19 cellular contexts compared by ENCODE assay signal in genomic region chr22:50136431-50137047, GRCh38. TPM values are rescaled to one million over a fixed set of nuclear protein-coding genes. Genes with fewer than 3 reads are reported as not detected.
DNase-seq lines count a peak whose midpoint lies in the region; TF ChIP-seq lines count a peak whose summit lies in the region.
"Had no signal": no experiment of that assay in that cellular context is flagged by ENCODE, and none has a peak within 500 bp of the region (broad histone marks: within the 10 kb centered on the region; RNA-seq: fewer than 3 reads in every experiment).

No MANE protein-coding gene starts in this region.

- peak overlapping the region; percentile 31 to 47 for H3K27ac ChIP-seq in prostate gland
- H3K27ac ChIP-seq: colonic mucosa, RWPE1 had no signal

- H3K36me3 ChIP-seq in prostate gland, result no peaks in the 10 kb centered on the region
- H3K36me3 ChIP-seq: colonic mucosa had no signal

- intact Hi-C loops in prostate gland (cut with DNase I), result loop anchor here (10.0 kb wide), 1 partner anchor 52 kb away; the partner anchor contains the start of gene MLC1

- 45% methylated on average over 5 of the region's 5 CpGs for WGBS in prostate gland

- no peaks in the 10 kb centered on the region for H3K27me3 ChIP-seq in prostate gland (replicated peaks; ENCODE audit: insufficient read depth)
- H3K27me3 ChIP-seq: colonic mucosa had no signal

- DNase-seq in SHP77 (lab: John Stamatoyannopoulos, UW) (peak; percentile 55 to 69), SHP77 treated with DMSO at 0.1 percent for 48 hours (lab: John Stamatoyannopoulos, UW) (no peak), NCI-H524 (lab: John Stamatoyannopoulos, UW) (peak; percentile 56 to 87), epithelial cell of proximal tubule (ENCODE audit: low read depth) (peak; percentile 16), prostate gland (ENCODE audit: low spot score) (peak; percentile 57), activated gamma-delta T cell (lab: John Stamatoyannopoulos, UW) (no peak)
- DNase-seq in activated CD4-positive, CD25-positive, alpha-beta regulatory T cell treated with anti-CD3 and anti-CD28 coated beads, Interleukin-2, amount 50 U/mL, for 72 hours, result no peak
- DNase-seq in stimulated activated CD4-positive, alpha-beta T cell treated with anti-CD3 and anti-CD28 coated beads, Interleukin-4, amount 100 ng/mL, for 24 hours, result no peak
- DNase-seq: ACHN; activated effector memory CD4-positive, alpha-beta T cell treated with Interleukin-2 at 50 U/mL for 16 hours; amygdala; CD8-positive, alpha-beta memory T cell; colonic mucosa; NCI-H187; retina had no signal

- H3K4me3 ChIP-seq in epithelial cell of proximal tubule (ENCODE audit: low read depth, low read length) (no peak overlapping the region), prostate gland (no peak overlapping the region)
- H3K4me3 ChIP-seq: colonic mucosa had no signal

- TF ChIP-seq CTCF in epithelial cell of proximal tubule (conservative IDR thresholded peaks at IDR 0.05; ENCODE audit: low read depth, low read length) (no peak), prostate gland (IDR thresholded peaks at IDR 0.05) (no peak)

- no peak for TF ChIP-seq POLR2A in prostate gland (IDR thresholded peaks at IDR 0.05)

- peaks cover 9% of the 10 kb centered on the region for H3K4me1 ChIP-seq in prostate gland (replicated peaks)
- H3K4me1 ChIP-seq: colonic mucosa had no signal

- H3K9me3 ChIP-seq in prostate gland, result no peaks in the 10 kb centered on the region
- H3K9me3 ChIP-seq: colonic mucosa had no signal

RNA-seq across cellular contexts. Expression of gene PANX2, which starts 34.0 kb away (rescaled TPM):
- total RNA-seq in epithelial cell of proximal tubule (0.07 and 0.12 TPM in 2 replicates), prostate gland (1 to 10 TPM; 7.5 to 9.5 TPM)
- total RNA-seq: colonic mucosa had no signal

RNA-seq across cellular contexts. Expression of gene MOV10L1, which starts 46.7 kb away (rescaled TPM):
- total RNA-seq in epithelial cell of proximal tubule (0.12 and 0.29 TPM in 2 replicates), prostate gland (10 to 100 TPM in 1 of 2 donors, under 1 TPM in 1; 0.36 to 18.9 TPM)
- total RNA-seq: CD8-positive, alpha-beta memory T cell; T-helper 2 cell treated with Interferon-gamma antibody and Interleukin-4, amounts not matched to agents 100 ng/mL and 5 ng/mL, for 36 hours had no signal

RNA-seq across cellular contexts. Expression of gene TRABD, which starts 49.2 kb away (rescaled TPM):
- total RNA-seq in epithelial cell of proximal tubule, result 55.5 and 68.9 TPM in 2 replicates
- total RNA-seq in prostate gland, result 10 to 100 TPM; 39.1 to 43.1 TPM

RNA-seq across cellular contexts. Expression of gene MLC1, which starts 51.3 kb away (rescaled TPM):
- total RNA-seq in epithelial cell of proximal tubule (not detected in 2 replicates), prostate gland (1 to 10 TPM in 1 of 2 donors, under 1 TPM in 1; 0.68 to 1.1 TPM)
- total RNA-seq: colonic mucosa, glomerular endothelial cell, lung microvascular endothelial cell had no signal

Comparison
In these comparisons a context has a peak if more than half of its experiments do, and no peak if none do; other contexts are left out.
1. DNase-seq: peak in SHP77 (2 of 2), NCI-H524 (2 of 2), epithelial cell of proximal tubule (single experiment) and prostate gland (single experiment); none in SHP77 treated with DMSO at 0.1 percent for 48 hours (single experiment), activated CD4-positive, CD25-positive, alpha-beta regulatory T cell treated with anti-CD3 and anti-CD28 coated beads, Interleukin-2, amount 50 U/mL, for 72 hours (single experiment), stimulated activated CD4-positive, alpha-beta T cell treated with anti-CD3 and anti-CD28 coated beads, Interleukin-4, amount 100 ng/mL, for 24 hours (single experiment) and activated gamma-delta T cell (single experiment).